ENCODE assay signal across 13 cellular contexts in the genomic region with DNA sequence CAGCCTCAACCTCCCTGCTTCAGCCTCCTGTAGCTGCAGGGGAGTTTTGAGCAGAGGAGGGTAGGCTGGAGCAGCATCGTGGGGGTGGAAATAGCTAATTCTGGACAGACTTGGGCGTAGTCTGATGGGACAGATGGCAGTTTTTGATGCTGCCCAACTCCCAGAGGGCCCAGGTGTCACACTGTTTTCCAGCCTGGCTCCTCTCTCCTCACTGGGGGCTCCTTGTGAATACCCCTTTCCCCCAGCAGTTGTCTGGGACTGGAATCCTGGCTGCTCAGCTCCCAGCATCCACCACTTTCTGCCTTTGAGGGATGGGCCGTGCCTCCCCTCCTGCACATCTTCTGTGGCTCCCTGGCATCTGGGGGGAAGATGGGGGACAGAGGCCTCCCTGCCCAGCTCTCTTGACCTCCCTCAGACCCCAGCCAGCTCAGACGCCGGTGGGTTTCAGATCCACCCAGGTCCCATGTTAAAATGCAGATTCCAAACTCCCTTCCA. TPM values are rescaled to one million over a fixed set of nuclear protein-coding genes. Genes with fewer than 3 reads are reported as not detected.
DNase-seq lines count a peak whose midpoint lies in the region; ATAC-seq and TF ChIP-seq lines count a peak whose summit lies in the region.
"Had no signal": no experiment of that assay in that cellular context is flagged by ENCODE, and none has a peak within 500 bp of the region (broad histone marks: within the 10 kb centered on the region; RNA-seq: fewer than 3 reads in every experiment).

No MANE protein-coding gene starts in this region.

- peak overlapping the region; percentile 74 for H2AK9ac ChIP-seq in IMR-90 (replicated peaks; ENCODE audit: low read depth, low read length, poor library complexity)

- H4K20me1 ChIP-seq in IMR-90 (ENCODE audit: insufficient read depth, low read length) = peaks cover 84% of the 10 kb centered on the region

- in situ Hi-C loops in IMR-90 (cut with MboI; ENCODE audit: low sequenced_read_pairs) = no loop called here

- H3K36me3 ChIP-seq in IMR-90 (ENCODE audit: control insufficient read depth, insufficient read depth, low read length) (peaks cover 24% of the 10 kb centered on the region), neutrophil (no peaks in the 10 kb centered on the region)

- H2BK120ac ChIP-seq in IMR-90 (ENCODE audit: low read depth, low read length) = no peak overlapping the region

- no peak overlapping the region for H2BK15ac ChIP-seq in IMR-90 (ENCODE audit: low read depth, low read length)

- H4K5ac ChIP-seq in IMR-90 (ENCODE audit: low read depth, low read length) = no peak overlapping the region

- H3K23ac ChIP-seq in IMR-90 (ENCODE audit: low read depth, low read length) = no peak overlapping the region

- 0 out of 2 replicates have a peak overlapping the region, but pooled peaks have one; percentile 2 for H4K91ac ChIP-seq in IMR-90 (ENCODE audit: insufficient read depth, low read depth, low read length)

- peaks cover 14 to 94% of the 10 kb centered on the region in 2 experiments; a peak in 3 of 4 replicates for H3K79me1 ChIP-seq in IMR-90 (ENCODE audit: low read depth in 1 of 2, low read length in 2 of 2)

- no peak overlapping the region for H3K4me2 ChIP-seq in IMR-90 (ENCODE audit: low read depth, low read length)

- H2BK5ac ChIP-seq in IMR-90 (ENCODE audit: low read depth, low read length, poor library complexity, severe bottlenecking) = no peak overlapping the region

- no peak for TF ChIP-seq POLR2A in IMR-90 (IDR thresholded peaks at IDR 0.05; ENCODE audit: low read depth, low read length)

- no peak overlapping the region for H3K18ac ChIP-seq in IMR-90 (ENCODE audit: low read depth, low read length)

- no peak overlapping the region for H4K8ac ChIP-seq in IMR-90 (ENCODE audit: low read depth in 2 of 2, low read length in 2 of 2)

- no TSS peak for BruUV-seq in IMR-90 (replicated peaks; lab: Mats Ljungman, UMichigan)

- H3K4me3 ChIP-seq in IMR-90 (ENCODE audit: insufficient read depth, low read depth, low read length) (no peak overlapping the region), neutrophil (ENCODE audit: low read depth in 1 of 2, low read length in 1 of 2) (no peak overlapping the region)
- H3K4me3 ChIP-seq: GM12878 had no signal

- H2AFZ ChIP-seq in IMR-90 (replicated peaks; ENCODE audit: low read length, poor library complexity) = no peak overlapping the region

- TF ChIP-seq RAD21 in IMR-90 (IDR thresholded peaks at IDR 0.05; ENCODE audit: low read length) = no peak

- DNase-seq in CD4-positive, alpha-beta T cell = no peak
- DNase-seq in IMR-90 (no peak), chondrocyte (ENCODE audit: low spot score) (no peak), COLO829 (ENCODE audit: low spot score) (no peak), NOMO-1 (lab: John Stamatoyannopoulos, UW; ENCODE audit: unreplicated experiment in 2 of 2) (no peak), amniotic stem cell (lab: John Stamatoyannopoulos, UW) (no peak), globus pallidus (ENCODE audit: low spot score) (no peak)
- DNase-seq: activated naive CD4-positive, alpha-beta T cell treated with anti-CD3 and anti-CD28 coated beads, Interleukin-2, amount 50 U/mL, for 16 hours; effector CD8-positive, alpha-beta T cell; NCI-H226; RPMI8226 had no signal

- H3K4ac ChIP-seq in IMR-90 (ENCODE audit: low read depth, low read length) = 0 out of 2 replicates have a peak overlapping the region, but pooled peaks have one; percentile 42

- peak overlapping the region; percentile 31; the same call in 1 of the 2 replicates for H2AK5ac ChIP-seq in IMR-90 (ENCODE audit: low read depth, low read length)

- no peak overlapping the region for H3K9ac ChIP-seq in IMR-90 (ENCODE audit: low read depth, low read length)

- CTCF ChIA-PET in CD4-positive, alpha-beta T cell (lab: Charles Lee) = interaction anchor here (3.1 to 27.4 kb wide), 2 partner anchors 12 to 38 kb away, joined by 16 to 487 read pairs; a partner anchor contains a TSS
- CTCF ChIA-PET in IMR-90 (lab: Yijun Ruan, JAX) = no interaction called here

- POLR2A ChIA-PET in CD4-positive, alpha-beta T cell (lab: Charles Lee) = interaction anchor here (2.4 kb wide), 1 partner anchor 10 kb away, joined by 9 read pairs; no protein-coding TSS in a partner anchor
- POLR2A ChIA-PET in IMR-90 (lab: Charles Lee; ENCODE audit: unreplicated experiment) = no interaction called here

- no peak overlapping the region for H3K56ac ChIP-seq in IMR-90 (ENCODE audit: extremely low read depth, insufficient read depth, low read length)

- peak overlapping the region; percentile 100 for H3K27ac Mint-ChIP-seq in CD4-positive, alpha-beta T cell
- peak overlapping the region; percentile 1 for H3K27ac Mint-ChIP-seq in chondrocyte (ENCODE audit: unreplicated experiment)

- H3K36me3 Mint-ChIP-seq in CD4-positive, alpha-beta T cell (ENCODE audit: low read depth) = peaks cover 31% of the 10 kb centered on the region
- H3K36me3 Mint-ChIP-seq in chondrocyte (ENCODE audit: low read depth) = peaks cover 5% of the 10 kb centered on the region

- H3K14ac ChIP-seq in IMR-90 (replicated peaks; ENCODE audit: low read depth, low read length) = no peak overlapping the region

- no peaks in the 10 kb centered on the region for H3K9me3 Mint-ChIP-seq in CD4-positive, alpha-beta T cell
- no peaks in the 10 kb centered on the region for H3K9me3 Mint-ChIP-seq in chondrocyte (ENCODE audit: low read depth)

- no peak overlapping the region for H2BK20ac ChIP-seq in IMR-90 (ENCODE audit: low read depth, low read length)

- WGBS in IMR-90 (ENCODE audit: extremely low coverage in 2 of 2, insufficient read length in 1 of 2), 2 experiments = 100% methylated on average over 1 of the region's 5 CpGs; no CpG with 5 or more reads in 1 of the 2 experiments

- H3K4me1 ChIP-seq in IMR-90 (ENCODE audit: control insufficient read depth, insufficient read depth, low read length) = peaks cover 29% of the 10 kb centered on the region
- H3K4me1 ChIP-seq in neutrophil (ENCODE audit: control insufficient read depth in 1 of 2, insufficient read depth in 1 of 2, low read depth in 1 of 2, low read length in 1 of 2) = peaks cover 76 to 84% of the 10 kb centered on the region in 2 experiments

- ATAC-seq in CD4-positive, alpha-beta T cell (ENCODE audit: poor library complexity) = no peak
- no peak for ATAC-seq in IMR-90 (ENCODE audit: low read depth)
- ATAC-seq: GM12878 had no signal

- H3K9me1 ChIP-seq in IMR-90 (ENCODE audit: insufficient read depth, low read length) = peaks cover 48% of the 10 kb centered on the region

- intact Hi-C loops in CD4-positive, alpha-beta T cell (cut with DNase I, micrococcal nuclease) = no loop called here
- intact Hi-C loops in IMR-90 (cut with micrococcal nuclease) = no loop called here

- peaks cover 90% of the 10 kb centered on the region for H3K4me1 Mint-ChIP-seq in CD4-positive, alpha-beta T cell (ENCODE audit: low read depth)
- H3K4me1 Mint-ChIP-seq in chondrocyte (ENCODE audit: low read depth) = peaks cover 51% of the 10 kb centered on the region

- TF ChIP-seq CTCF in CD4-positive, alpha-beta T cell (IDR thresholded peaks at IDR 0.05) = no peak
- no peak for TF ChIP-seq CTCF in IMR-90 (conservative IDR thresholded peaks at IDR 0.05; ENCODE audit: low read depth, low read length)
- no peak for TF ChIP-seq CTCF in chondrocyte (IDR thresholded peaks at IDR 0.05)
- no peak for TF ChIP-seq CTCF in neutrophil (IDR thresholded peaks at IDR 0.05)

- no peaks in the 10 kb centered on the region for H3K9me3 ChIP-seq in CD4-positive, alpha-beta T cell (ENCODE audit: control insufficient read depth, low read length)
- H3K9me3 ChIP-seq in IMR-90 (ENCODE audit: control insufficient read depth, insufficient read depth, low read length) (no peaks in the 10 kb centered on the region), neutrophil (no peaks in the 10 kb centered on the region)

- H3K27me3 Mint-ChIP-seq in CD4-positive, alpha-beta T cell = no peaks in the 10 kb centered on the region
- no peaks in the 10 kb centered on the region for H3K27me3 Mint-ChIP-seq in chondrocyte (ENCODE audit: low read depth)

- dilution Hi-C loops in IMR-90 (cut with HindIII; ENCODE audit: low sequenced_read_pairs, unreplicated experiment) = no loop called here

- no peak overlapping the region for H3K4me3 Mint-ChIP-seq in CD4-positive, alpha-beta T cell
- H3K4me3 Mint-ChIP-seq in chondrocyte (ENCODE audit: unreplicated experiment) = no peak overlapping the region

- peak overlapping the region; percentile 0 for H3K27ac ChIP-seq in CD4-positive, alpha-beta T cell (ENCODE audit: low read depth, low read length)
- H3K27ac ChIP-seq in IMR-90 (ENCODE audit: insufficient read depth, low read length) (no peak overlapping the region), neutrophil (peak overlapping the region; percentile 67)

- no peaks in the 10 kb centered on the region for H3K27me3 ChIP-seq in CD4-positive, alpha-beta T cell (ENCODE audit: control insufficient read depth, insufficient read depth, low read length)
- no peaks in the 10 kb centered on the region for H3K27me3 ChIP-seq in IMR-90 (ENCODE audit: control insufficient read depth, insufficient read depth, low read length)
- no peaks in the 10 kb centered on the region for H3K27me3 ChIP-seq in neutrophil

TF ChIP-seq in IMR-90, 13 proteins besides CTCF, POLR2A, EP300 and RAD21:
- TF ChIP-seq BHLHE40 (IDR thresholded peaks at IDR 0.05; ENCODE audit: low read depth, low read length) (no peak), NFE2L2 (IDR thresholded peaks at IDR 0.05; ENCODE audit: low read depth, low read length) (no peak), SMC3 (IDR thresholded peaks at IDR 0.05; ENCODE audit: low read depth, low read length) (no peak), MAFK (IDR thresholded peaks at IDR 0.05; ENCODE audit: low read depth, low read length) (no peak), MXI1 (IDR thresholded peaks at IDR 0.05; ENCODE audit: borderline replicate concordance, low read depth, low read length) (no peak), FOS (IDR thresholded peaks at IDR 0.05; ENCODE audit: low read depth, low read length) (no peak)

RNA-seq across cellular contexts. Expression of a gene that starts 34.0 kb away (rescaled TPM):
- 10 to 100 TPM; 42.3 to 46.4 TPM for total RNA-seq in CD4-positive, alpha-beta T cell
- total RNA-seq in IMR-90 (2012; rRNA removed) = 9.2 and 9.3 TPM in 2 replicates
- 20.2 and 20.9 TPM in 2 replicates for polyA plus RNA-seq in IMR-90 (2012; rRNA removed)
- 10.1 and 19.4 TPM in 2 replicates for polyA plus RNA-seq in IMR-90 (2012; cell fraction: cytosol; rRNA removed)
- 21.8 and 24.3 TPM in 2 replicates for polyA plus RNA-seq in IMR-90 (2012; cell fraction: nucleus; rRNA removed; ENCODE audit: low replicate concordance)
- total RNA-seq in chondrocyte = 14.7 to 20.0 TPM (median 18.3 TPM) in 3 replicates
